14 cellular contexts compared by ENCODE assay signal in genomic region chr20:63587256-63587655, GRCh38. TPM values are rescaled to one million over a fixed set of nuclear protein-coding genes. Genes with fewer than 3 reads are reported as not detected.
A peak's percentile ranks its signal among the peaks of the same experiment; 100 is the strongest.
DNase-seq lines count a peak whose midpoint lies in the region; ATAC-seq, FAIRE-seq and TF ChIP-seq lines count a peak whose summit lies in the region.
"Had no signal": no experiment of that assay in that cellular context is flagged by ENCODE, and none has a peak within 500 bp of the region (broad histone marks: within the 10 kb centered on the region; RNA-seq: fewer than 3 reads in every experiment).

No MANE protein-coding gene starts in this region.

- H3K79me2 ChIP-seq in HepG2 (ENCODE audit: insufficient read depth, low read length), result no peaks in the 10 kb centered on the region
- no peaks in the 10 kb centered on the region for H3K79me2 ChIP-seq in osteoblast (ENCODE audit: insufficient read depth, low read length)

- H3K27ac ChIP-seq in BLaER1 treated with 17β-estradiol and CSF1 and Interleukin-3, amounts not matched to agents 10 nM and 100 nM, result peak overlapping the region in 9 of 11 experiments; percentile 60 to 83 (median 75); a peak in 17 of 22 replicates
- H3K27ac ChIP-seq in HepG2 (ENCODE audit: extremely low read length, insufficient read depth, low read length) (no peak overlapping the region), osteoblast (ENCODE audit: low read depth, low read length) (no peak overlapping the region), testis (no peak overlapping the region)

- 96% methylated on average over 12 of the region's 12 CpGs for WGBS in HepG2 (ENCODE audit: low lambda C conversion rate)
- 89 to 91% methylated on average over 12 of the region's 12 CpGs for whole genome bisulfite sequencing in testis, 2 donors

- no peaks in the 10 kb centered on the region for H3K4me1 Mint-ChIP-seq in WTC11
- H3K4me1 Mint-ChIP-seq: CD8-positive, alpha-beta memory T cell had no signal

- H3K36me3 Mint-ChIP-seq in WTC11, result peaks cover 7% of the 10 kb centered on the region

- POLR2A ChIA-PET in WTC11 (lab: Charles Lee) (no interaction called here), HepG2 (lab: Yijun Ruan, JAX) (interaction anchor here (1.3 kb wide), 1 partner anchor 13 kb away, joined by 4 read pairs; the partner anchor contains the start of gene HELZ2)

- no peaks in the 10 kb centered on the region for H3K9me3 Mint-ChIP-seq in WTC11
- H3K9me3 Mint-ChIP-seq: CD8-positive, alpha-beta memory T cell had no signal

- H3K27me3 ChIP-seq in BLaER1 treated with 17β-estradiol and CSF1 and Interleukin-3, amounts not matched to agents 10 nM and 100 nM, result peaks cover 0 to 22% (median 0%) of the 10 kb centered on the region in 11 experiments; a peak in 5 of 22 replicates
- H3K27me3 ChIP-seq in HepG2 (ENCODE audit: control insufficient read depth in 1 of 2, insufficient read depth in 2 of 2, low read length in 2 of 2) (peaks cover 0 to 6% of the 10 kb centered on the region in 2 experiments; a peak in 2 of 5 replicates), osteoblast (ENCODE audit: insufficient read depth, low read length) (no peaks in the 10 kb centered on the region), testis (no peaks in the 10 kb centered on the region)

- TF ChIP-seq CTCF in WTC11 (IDR thresholded peaks at IDR 0.05) (no peak), HepG2 (CRISPR knock-in tag; IDR thresholded peaks at IDR 0.05) (no peak), osteoblast (IDR thresholded peaks at IDR 0.05; ENCODE audit: extremely low read depth, low read depth, low read length) (no peak), testis (IDR thresholded peaks at IDR 0.05) (no peak)

- DNase-seq in WTC11 (ENCODE audit: low spot score), result no peak
- DNase-seq in HepG2 (ENCODE audit: low spot score), result no peak
- DNase-seq in osteoblast (ENCODE audit: insufficient read length, low spot score, missing footprints), result peak; percentile 29
- DNase-seq in H54 (ENCODE audit: insufficient read length, low spot score), result no peak
- DNase-seq in testis, result no peak
- DNase-seq: ACHN, Caco-2, H7 had no signal

- H3K9ac ChIP-seq in BLaER1 treated with 17β-estradiol and CSF1 and Interleukin-3, amounts not matched to agents 10 nM and 100 nM, result peak overlapping the region in 8 of 11 experiments; percentile 0 to 71 (median 68); a peak in 13 of 22 replicates
- no peak overlapping the region for H3K9ac ChIP-seq in HepG2 (ENCODE audit: insufficient read depth, low read depth, low read length)

- no TSS peak for BruUV-seq in HepG2 (replicated peaks; lab: Mats Ljungman, UMichigan)

- TF ChIP-seq RAD21 in HepG2 (CRISPR knock-in tag; IDR thresholded peaks at IDR 0.05), result no peak

- FAIRE-seq in HepG2 (lab: Jason Lieb, UNC) (no peak), H54 (lab: Jason Lieb, UNC) (no peak)
- FAIRE-seq: HTR-8/SVneo had no signal

- in situ Hi-C loops in HepG2 (cut with HindIII; ENCODE audit: extremely low pct_ligation_motif_present, low pct_unique_long_range_greater_than_20kb), result no loop called here

- H3K4me2 ChIP-seq in BLaER1 treated with 17β-estradiol and CSF1 and Interleukin-3, amounts not matched to agents 10 nM and 100 nM, result peak overlapping the region; percentile 77 to 98 (median 94)
- no peak overlapping the region for H3K4me2 ChIP-seq in HepG2 (ENCODE audit: low read depth, low read length)
- no peak overlapping the region for H3K4me2 ChIP-seq in osteoblast (ENCODE audit: insufficient read depth, low read length)

- H3K27ac Mint-ChIP-seq in WTC11, result 0 out of 2 replicates have a peak overlapping the region, but pooled peaks have one; percentile 20
- H3K27ac Mint-ChIP-seq: B cell; CD8-positive, alpha-beta memory T cell had no signal

- no peak overlapping the region for H3K4me3 Mint-ChIP-seq in WTC11
- H3K4me3 Mint-ChIP-seq: B cell; CD8-positive, alpha-beta memory T cell had no signal

- H2AFZ ChIP-seq in HepG2 (ENCODE audit: low read length) (no peak overlapping the region), osteoblast (ENCODE audit: low read length) (no peak overlapping the region)

- H4K20me1 ChIP-seq in BLaER1 treated with 17β-estradiol and CSF1 and Interleukin-3, amounts not matched to agents 10 nM and 100 nM, result peaks cover 5 to 65% (median 32%) of the 10 kb centered on the region in 11 experiments; a peak in 20 of 22 replicates
- no peaks in the 10 kb centered on the region for H4K20me1 ChIP-seq in HepG2 (ENCODE audit: insufficient read depth, low read length)
- H4K20me1 ChIP-seq in osteoblast (ENCODE audit: insufficient read depth, low read length), result no peaks in the 10 kb centered on the region

- H3K4me1 ChIP-seq in BLaER1 treated with 17β-estradiol and CSF1 and Interleukin-3, amounts not matched to agents 10 nM and 100 nM, result peaks cover 27 to 82% (median 70%) of the 10 kb centered on the region in 10 experiments
- H3K4me1 ChIP-seq in HepG2 (ENCODE audit: insufficient read depth, low read length) (peaks cover 32% of the 10 kb centered on the region), osteoblast (ENCODE audit: insufficient read depth, low read length) (no peaks in the 10 kb centered on the region), testis (no peaks in the 10 kb centered on the region)
- H3K4me1 ChIP-seq: Caco-2 had no signal

- H3K4me3 ChIP-seq in BLaER1 treated with 17β-estradiol and CSF1 and Interleukin-3, amounts not matched to agents 10 nM and 100 nM, result peak overlapping the region in 4 of 10 experiments; percentile 5 to 47 (median 25); a peak in 3 of 20 replicates
- H3K4me3 ChIP-seq in HepG2 (replicated peaks in 1 of 3; ENCODE audit: insufficient read depth in 1 of 3, low read depth in 2 of 3, low read length in 3 of 3) (no peak overlapping the region), osteoblast (ENCODE audit: insufficient read depth, low read length) (no peak overlapping the region), testis (no peak overlapping the region)

- TF ChIP-seq EP300 in HepG2 (IDR thresholded peaks at IDR 0.05; ENCODE audit: low read depth in 2 of 2, low read length in 2 of 2) (no peak), HepG2 (CRISPR knock-in tag; IDR thresholded peaks at IDR 0.05; ENCODE audit: borderline replicate concordance) (no peak)

- intact Hi-C loops in HepG2 (cut with micrococcal nuclease; ENCODE audit: unreplicated experiment) (no loop called here), testis (cut with DNase I; ENCODE audit: low total_unique reads) (no loop called here)

- H3K36me3 ChIP-seq in BLaER1 treated with 17β-estradiol and CSF1 and Interleukin-3, amounts not matched to agents 10 nM and 100 nM, result peaks cover 26 to 41% (median 31%) of the 10 kb centered on the region in 11 experiments
- H3K36me3 ChIP-seq in HepG2 (replicated peaks in 1 of 2; ENCODE audit: control insufficient read depth in 1 of 2, insufficient read depth in 2 of 2, low read length in 2 of 2) (peaks cover 10 to 15% of the 10 kb centered on the region in 2 experiments; a peak in 4 of 5 replicates), osteoblast (ENCODE audit: insufficient read depth, low read length) (peaks cover 18% of the 10 kb centered on the region), testis (ENCODE audit: low read depth, missing control alignments) (no peaks in the 10 kb centered on the region)

- ATAC-seq in WTC11 (no peak), HepG2 (no peak), HG03432 (IDR thresholded peaks at IDR 0.05; ENCODE audit: unreplicated experiment) (no peak)

- H3K9me3 ChIP-seq in BLaER1 treated with 17β-estradiol and CSF1 and Interleukin-3, amounts not matched to agents 10 nM and 100 nM (replicated peaks in 1 of 11), result no peaks in the 10 kb centered on the region
- H3K9me3 ChIP-seq in HepG2 (ENCODE audit: low read length) (no peaks in the 10 kb centered on the region), osteoblast (ENCODE audit: low read depth, low read length) (no peaks in the 10 kb centered on the region), testis (no peaks in the 10 kb centered on the region)
- H3K9me3 ChIP-seq: Caco-2 had no signal

- no peak for TF ChIP-seq POLR2A in HepG2 (IDR thresholded peaks at IDR 0.05; ENCODE audit: insufficient read depth in 1 of 2, low read depth in 2 of 2, low read length in 2 of 2)
- TF ChIP-seq POLR2A in H54 (IDR thresholded peaks at IDR 0.05; ENCODE audit: low read depth, low read length), result no peak
- TF ChIP-seq POLR2A in testis (IDR thresholded peaks at IDR 0.05), result no peak

- CTCF ChIA-PET in WTC11 (lab: Charles Lee), result interaction anchor here (1.5 kb wide), 1 partner anchor 49 kb away, joined by 9 read pairs; no protein-coding TSS in a partner anchor
- CTCF ChIA-PET in HepG2 (lab: Yijun Ruan, JAX; ENCODE audit: low intra/inter-chr PET ratio, low total read pairs), result no interaction called here

- H3K27me3 Mint-ChIP-seq in WTC11 (ENCODE audit: low read depth), result no peaks in the 10 kb centered on the region
- H3K27me3 Mint-ChIP-seq: B cell; CD8-positive, alpha-beta memory T cell had no signal

RNA-seq across cellular contexts. Expression of gene HELZ2, which starts 13.2 kb away (rescaled TPM):
- total RNA-seq in WTC11 (2021) (27.5 to 32.6 TPM (median 32.4 TPM) in 3 replicates), HepG2 (2016; rRNA removed; fragmentation: Illumina TruSeq; extraction: Trizol) (8.4 and 10.1 TPM in 2 replicates), osteoblast (23.3 and 27.5 TPM in 2 replicates), testis (10 to 100 TPM; 13.5 to 22.9 TPM)
- total RNA-seq in HepG2 (2016; cell fraction: cytosol; rRNA removed; fragmentation: Illumina TruSeq; extraction: Trizol; ENCODE audit: low read depth), result 1.7 and 2.1 TPM in 2 replicates
- total RNA-seq in HepG2 (2016; cell fraction: insoluble cytoplasmic fraction; rRNA removed; fragmentation: Illumina TruSeq; extraction: Trizol), result 6.8 and 10.0 TPM in 2 replicates
- total RNA-seq in HepG2 (2016; cell fraction: membrane; rRNA removed; fragmentation: Illumina TruSeq; extraction: Trizol), result 2.8 and 4.3 TPM in 2 replicates
- 12.8 and 18.4 TPM in 2 replicates for total RNA-seq in HepG2 (2016; cell fraction: nucleus; rRNA removed; fragmentation: Illumina TruSeq; extraction: Trizol)
- polyA plus RNA-seq in HepG2 (2011; rRNA removed) (9.6 and 16.1 TPM in 2 replicates), testis (ENCODE audit: insufficient read depth, low read depth, low replicate concordance) (7.1 TPM)
- polyA plus RNA-seq in HepG2 (2011; cell fraction: cytosol; rRNA removed), result 4.5 and 6.0 TPM in 2 replicates
- 39.6 and 48.2 TPM in 2 replicates for polyA plus RNA-seq in HepG2 (2011; cell fraction: nucleus; rRNA removed)
- polyA plus RNA-seq in HepG2 (2012), result 12.3 and 14.4 TPM in 2 replicates
- polyA plus RNA-seq in HepG2 (2016; cell fraction: cytosol; fragmentation: Illumina TruSeq; extraction: Trizol; ENCODE audit: low read depth), result 0.26 and 0.46 TPM in 2 replicates
- polyA plus RNA-seq in HepG2 (2016; cell fraction: insoluble cytoplasmic fraction; fragmentation: Illumina TruSeq; extraction: Trizol; ENCODE audit: low read depth), result 5.2 and 6.9 TPM in 2 replicates
- 0.43 and 0.84 TPM in 2 replicates for polyA plus RNA-seq in HepG2 (2016; cell fraction: membrane; fragmentation: Illumina TruSeq; extraction: Trizol; ENCODE audit: low read depth)
- polyA plus RNA-seq in HepG2 (2016; cell fraction: nucleus; fragmentation: Illumina TruSeq; extraction: Trizol; ENCODE audit: insufficient read depth, low read depth), result 17.4 and 18.8 TPM in 2 replicates
- polyA minus RNA-seq in HepG2 (2011; rRNA and poly(A)+ RNA removed; ENCODE audit: low replicate concordance), result 33.2 and 74.9 TPM in 2 replicates
- 41.7 and 42.0 TPM in 2 replicates for polyA minus RNA-seq in HepG2 (2011; cell fraction: cytosol; rRNA and poly(A)+ RNA removed)
- polyA minus RNA-seq in HepG2 (2011; cell fraction: nucleus; rRNA and poly(A)+ RNA removed), result 35.3 and 47.0 TPM in 2 replicates

RNA-seq across cellular contexts. Expression of gene FNDC11, which starts 33.3 kb away (rescaled TPM):
- total RNA-seq in WTC11 (2021), result 3.4 to 3.8 TPM (median 3.6 TPM) in 3 replicates
- total RNA-seq in HepG2 (2016; rRNA removed; fragmentation: Illumina TruSeq; extraction: Trizol), result not detected in 2 replicates
- not detected in 2 replicates for total RNA-seq in HepG2 (2016; cell fraction: cytosol; rRNA removed; fragmentation: Illumina TruSeq; extraction: Trizol; ENCODE audit: low read depth)
- not detected in 2 replicates for total RNA-seq in HepG2 (2016; cell fraction: insoluble cytoplasmic fraction; rRNA removed; fragmentation: Illumina TruSeq; extraction: Trizol)
- not detected in 2 replicates for total RNA-seq in HepG2 (2016; cell fraction: membrane; rRNA removed; fragmentation: Illumina TruSeq; extraction: Trizol)
- not detected in 2 replicates for total RNA-seq in HepG2 (2016; cell fraction: nucleus; rRNA removed; fragmentation: Illumina TruSeq; extraction: Trizol)
- 0.07 and 0.13 TPM in 2 replicates for polyA plus RNA-seq in HepG2 (2011; rRNA removed)
- polyA plus RNA-seq in HepG2 (2011; cell fraction: cytosol; rRNA removed), result 0.19 and 0.23 TPM in 2 replicates
- polyA plus RNA-seq in HepG2 (2011; cell fraction: nucleus; rRNA removed), result 0.45 and 0.48 TPM in 2 replicates
- 0.05 TPM in 1 of 2 replicates, not detected in the other for polyA plus RNA-seq in HepG2 (2012)
- not detected in 2 replicates for polyA plus RNA-seq in HepG2 (2016; cell fraction: cytosol; fragmentation: Illumina TruSeq; extraction: Trizol; ENCODE audit: low read depth)
- polyA plus RNA-seq in HepG2 (2016; cell fraction: insoluble cytoplasmic fraction; fragmentation: Illumina TruSeq; extraction: Trizol; ENCODE audit: low read depth), result not detected in 2 replicates
- not detected in 2 replicates for polyA plus RNA-seq in HepG2 (2016; cell fraction: membrane; fragmentation: Illumina TruSeq; extraction: Trizol; ENCODE audit: low read depth)
- not detected in 2 replicates for polyA plus RNA-seq in HepG2 (2016; cell fraction: nucleus; fragmentation: Illumina TruSeq; extraction: Trizol; ENCODE audit: insufficient read depth, low read depth)
- 0.10 and 0.84 TPM in 2 replicates for polyA minus RNA-seq in HepG2 (2011; rRNA and poly(A)+ RNA removed; ENCODE audit: low replicate concordance)
- not detected in 2 replicates for polyA minus RNA-seq in HepG2 (2011; cell fraction: cytosol; rRNA and poly(A)+ RNA removed)
- not detected in 2 replicates for polyA minus RNA-seq in HepG2 (2011; cell fraction: nucleus; rRNA and poly(A)+ RNA removed)
- under 0.01 TPM in 1 of 2 replicates, not detected in the other for total RNA-seq in osteoblast
- total RNA-seq in testis, result 100 to 1,000 TPM in 1 of 2 donors, 10 to 100 TPM in 1; 85.4 to 121 TPM
- 147 TPM for polyA plus RNA-seq in testis (ENCODE audit: insufficient read depth, low read depth, low replicate concordance)
- total RNA-seq: Caco-2 had no signal
- polyA plus RNA-seq: CD8-positive, alpha-beta memory T cell had no signal

RNA-seq across cellular contexts. Expression of gene GMEB2, which starts 39.6 kb away (rescaled TPM):
- total RNA-seq in WTC11 (2021) (14.1 to 14.8 TPM (median 14.2 TPM) in 3 replicates), HepG2 (2016; rRNA removed; fragmentation: Illumina TruSeq; extraction: Trizol) (11.6 and 12.4 TPM in 2 replicates), osteoblast (7.4 and 9.4 TPM in 2 replicates), testis (10 to 100 TPM; 31.0 to 33.1 TPM)
- total RNA-seq in HepG2 (2016; cell fraction: cytosol; rRNA removed; fragmentation: Illumina TruSeq; extraction: Trizol; ENCODE audit: low read depth), result 2.2 and 2.3 TPM in 2 replicates
- 9.6 and 12.4 TPM in 2 replicates for total RNA-seq in HepG2 (2016; cell fraction: insoluble cytoplasmic fraction; rRNA removed; fragmentation: Illumina TruSeq; extraction: Trizol)
- total RNA-seq in HepG2 (2016; cell fraction: membrane; rRNA removed; fragmentation: Illumina TruSeq; extraction: Trizol), result 6.9 and 7.8 TPM in 2 replicates
- 7.8 and 10.3 TPM in 2 replicates for total RNA-seq in HepG2 (2016; cell fraction: nucleus; rRNA removed; fragmentation: Illumina TruSeq; extraction: Trizol)
- polyA plus RNA-seq in HepG2 (2011; rRNA removed) (10.6 and 11.5 TPM in 2 replicates), testis (ENCODE audit: insufficient read depth, low read depth, low replicate concordance) (20.3 TPM)
- 8.5 and 9.9 TPM in 2 replicates for polyA plus RNA-seq in HepG2 (2011; cell fraction: cytosol; rRNA removed)
- polyA plus RNA-seq in HepG2 (2011; cell fraction: nucleus; rRNA removed), result 20.2 and 24.4 TPM in 2 replicates
- 6.9 and 8.7 TPM in 2 replicates for polyA plus RNA-seq in HepG2 (2012)
- 1.5 TPM in 2 replicates for polyA plus RNA-seq in HepG2 (2016; cell fraction: cytosol; fragmentation: Illumina TruSeq; extraction: Trizol; ENCODE audit: low read depth)
- 9.6 and 12.8 TPM in 2 replicates for polyA plus RNA-seq in HepG2 (2016; cell fraction: insoluble cytoplasmic fraction; fragmentation: Illumina TruSeq; extraction: Trizol; ENCODE audit: low read depth)
- polyA plus RNA-seq in HepG2 (2016; cell fraction: membrane; fragmentation: Illumina TruSeq; extraction: Trizol; ENCODE audit: low read depth), result 3.9 and 4.4 TPM in 2 replicates
- polyA plus RNA-seq in HepG2 (2016; cell fraction: nucleus; fragmentation: Illumina TruSeq; extraction: Trizol; ENCODE audit: insufficient read depth, low read depth), result 17.0 TPM in 2 replicates
- polyA minus RNA-seq in HepG2 (2011; rRNA and poly(A)+ RNA removed; ENCODE audit: low replicate concordance), result 9.4 and 15.1 TPM in 2 replicates
- polyA minus RNA-seq in HepG2 (2011; cell fraction: cytosol; rRNA and poly(A)+ RNA removed), result 6.5 and 6.7 TPM in 2 replicates
- 5.6 and 6.2 TPM in 2 replicates for polyA minus RNA-seq in HepG2 (2011; cell fraction: nucleus; rRNA and poly(A)+ RNA removed)

RNA-seq across cellular contexts. Expression of gene SRMS, which starts 39.7 kb away (rescaled TPM):
- total RNA-seq in WTC11 (2021) (0.21 to 0.46 TPM (median 0.26 TPM) in 3 replicates), HepG2 (2016; rRNA removed; fragmentation: Illumina TruSeq; extraction: Trizol) (not detected in 2 replicates), osteoblast (not detected in 2 replicates), testis (under 1 TPM; 0.19 to 0.24 TPM)
- total RNA-seq in HepG2 (2016; cell fraction: cytosol; rRNA removed; fragmentation: Illumina TruSeq; extraction: Trizol; ENCODE audit: low read depth), result not detected in 2 replicates
- total RNA-seq in HepG2 (2016; cell fraction: insoluble cytoplasmic fraction; rRNA removed; fragmentation: Illumina TruSeq; extraction: Trizol), result not detected in 2 replicates
- not detected in 2 replicates for total RNA-seq in HepG2 (2016; cell fraction: membrane; rRNA removed; fragmentation: Illumina TruSeq; extraction: Trizol)
- not detected in 2 replicates for total RNA-seq in HepG2 (2016; cell fraction: nucleus; rRNA removed; fragmentation: Illumina TruSeq; extraction: Trizol)
- polyA plus RNA-seq in HepG2 (2011; rRNA removed) (0.09 TPM in 1 of 2 replicates, not detected in the other), testis (ENCODE audit: insufficient read depth, low read depth, low replicate concordance) (0.42 TPM)
- not detected in 2 replicates for polyA plus RNA-seq in HepG2 (2011; cell fraction: cytosol; rRNA removed)
- 0.10 and 0.37 TPM in 2 replicates for polyA plus RNA-seq in HepG2 (2011; cell fraction: nucleus; rRNA removed)
- polyA plus RNA-seq in HepG2 (2012), result 0.17 TPM in 1 of 2 replicates, not detected in the other
- not detected in 2 replicates for polyA plus RNA-seq in HepG2 (2016; cell fraction: cytosol; fragmentation: Illumina TruSeq; extraction: Trizol; ENCODE audit: low read depth)
- polyA plus RNA-seq in HepG2 (2016; cell fraction: insoluble cytoplasmic fraction; fragmentation: Illumina TruSeq; extraction: Trizol; ENCODE audit: low read depth), result not detected in 2 replicates
- not detected in 2 replicates for polyA plus RNA-seq in HepG2 (2016; cell fraction: membrane; fragmentation: Illumina TruSeq; extraction: Trizol; ENCODE audit: low read depth)
- polyA plus RNA-seq in HepG2 (2016; cell fraction: nucleus; fragmentation: Illumina TruSeq; extraction: Trizol; ENCODE audit: insufficient read depth, low read depth), result not detected in 2 replicates
- polyA minus RNA-seq in HepG2 (2011; rRNA and poly(A)+ RNA removed; ENCODE audit: low replicate concordance), result 0.28 TPM in 1 of 2 replicates, not detected in the other
- not detected in 2 replicates for polyA minus RNA-seq in HepG2 (2011; cell fraction: cytosol; rRNA and poly(A)+ RNA removed)
- not detected in 2 replicates for polyA minus RNA-seq in HepG2 (2011; cell fraction: nucleus; rRNA and poly(A)+ RNA removed)
- total RNA-seq: A172; Caco-2; CD8-positive, alpha-beta memory T cell had no signal
- polyA plus RNA-seq: CD8-positive, alpha-beta memory T cell had no signal

RNA-seq across cellular contexts. Expression of gene PTK6, which starts 50.1 kb away (rescaled TPM):
- total RNA-seq in WTC11 (2021), result 0.22 to 0.53 TPM (median 0.32 TPM) in 3 replicates
- total RNA-seq in HepG2 (2016; rRNA removed; fragmentation: Illumina TruSeq; extraction: Trizol), result not detected in 2 replicates
- not detected in 2 replicates for total RNA-seq in HepG2 (2016; cell fraction: cytosol; rRNA removed; fragmentation: Illumina TruSeq; extraction: Trizol; ENCODE audit: low read depth)
- total RNA-seq in HepG2 (2016; cell fraction: insoluble cytoplasmic fraction; rRNA removed; fragmentation: Illumina TruSeq; extraction: Trizol), result not detected in 2 replicates
- not detected in 2 replicates for total RNA-seq in HepG2 (2016; cell fraction: membrane; rRNA removed; fragmentation: Illumina TruSeq; extraction: Trizol)
- not detected in 2 replicates for total RNA-seq in HepG2 (2016; cell fraction: nucleus; rRNA removed; fragmentation: Illumina TruSeq; extraction: Trizol)
- 0.07 and 0.08 TPM in 2 replicates for polyA plus RNA-seq in HepG2 (2011; rRNA removed)
- 0.05 and 0.08 TPM in 2 replicates for polyA plus RNA-seq in HepG2 (2011; cell fraction: cytosol; rRNA removed)
- polyA plus RNA-seq in HepG2 (2011; cell fraction: nucleus; rRNA removed), result 0.27 and 0.42 TPM in 2 replicates
- 0.09 and 0.11 TPM in 2 replicates for polyA plus RNA-seq in HepG2 (2012)
- not detected in 2 replicates for polyA plus RNA-seq in HepG2 (2016; cell fraction: cytosol; fragmentation: Illumina TruSeq; extraction: Trizol; ENCODE audit: low read depth)
- not detected in 2 replicates for polyA plus RNA-seq in HepG2 (2016; cell fraction: insoluble cytoplasmic fraction; fragmentation: Illumina TruSeq; extraction: Trizol; ENCODE audit: low read depth)
- polyA plus RNA-seq in HepG2 (2016; cell fraction: membrane; fragmentation: Illumina TruSeq; extraction: Trizol; ENCODE audit: low read depth), result not detected in 2 replicates
- not detected in 2 replicates for polyA plus RNA-seq in HepG2 (2016; cell fraction: nucleus; fragmentation: Illumina TruSeq; extraction: Trizol; ENCODE audit: insufficient read depth, low read depth)
- 0.18 and 9.4 TPM in 2 replicates for polyA minus RNA-seq in HepG2 (2011; rRNA and poly(A)+ RNA removed; ENCODE audit: low replicate concordance)
- polyA minus RNA-seq in HepG2 (2011; cell fraction: cytosol; rRNA and poly(A)+ RNA removed), result not detected in 2 replicates
- 0.12 and 0.13 TPM in 2 replicates for polyA minus RNA-seq in HepG2 (2011; cell fraction: nucleus; rRNA and poly(A)+ RNA removed)
- total RNA-seq in osteoblast, result under 0.01 TPM in 1 of 2 replicates, not detected in the other
- under 1 TPM in 1 of 2 donors, not detected in 1; 0.37 TPM for total RNA-seq in testis
- polyA plus RNA-seq in testis (ENCODE audit: insufficient read depth, low read depth, low replicate concordance), result 0.26 TPM

Comparison
In these comparisons a context has a peak if more than half of its experiments do, and no peak if none do; other contexts are left out.
1. H3K27ac ChIP-seq: peak in BLaER1 treated with 17β-estradiol and CSF1 and Interleukin-3, amounts not matched to agents 10 nM and 100 nM (9 of 11); none in HepG2 (single experiment), osteoblast (single experiment) and testis (0 of 2).
2. H3K4me2 ChIP-seq: peak in BLaER1 treated with 17β-estradiol and CSF1 and Interleukin-3, amounts not matched to agents 10 nM and 100 nM (11 of 11); none in HepG2 (single experiment) and osteoblast (single experiment).
3. RNA of gene FNDC11, which starts 33.3 kb away (total RNA-seq): 85.4 to 121 TPM in testis; 3.4 to 3.8 TPM in WTC11, not detected in HepG2 and under 0.01 TPM in osteoblast; every median in the first group is over 10 times any median in the second.